ENCODE assay signal across 7 cellular contexts in genomic region chr2:200585340-200585729, GRCh38. TPM values are rescaled to one million over a fixed set of nuclear protein-coding genes. Genes with fewer than 3 reads are reported as not detected.
DNase-seq lines count a peak whose midpoint lies in the region; ATAC-seq and TF ChIP-seq lines count a peak whose summit lies in the region.

No MANE protein-coding gene starts in this region.

- H3K27ac Mint-ChIP-seq in stimulated activated naive CD8-positive, alpha-beta T cell treated with anti-CD3 and anti-CD28 coated beads, Interleukin-15, amount 100 ng/mL, for 72 hours: no peak overlapping the region

- TF ChIP-seq POLR2A in lower leg skin (IDR thresholded peaks at IDR 0.05): no peak

- no peaks in the 10 kb centered on the region for H3K9me3 ChIP-seq in HUES6 (ENCODE audit: control insufficient read depth, insufficient read depth, low read depth, low read length)

- H3K9ac ChIP-seq in HUES6 (ENCODE audit: low read length): no peak overlapping the region

- peaks cover 13% of the 10 kb centered on the region for H3K4me1 Mint-ChIP-seq in stimulated activated naive CD8-positive, alpha-beta T cell treated with anti-CD3 and anti-CD28 coated beads, Interleukin-15, amount 100 ng/mL, for 72 hours

- H3K4me3 Mint-ChIP-seq in stimulated activated naive CD8-positive, alpha-beta T cell treated with anti-CD3 and anti-CD28 coated beads, Interleukin-15, amount 100 ng/mL, for 72 hours: peak overlapping the region; percentile 78 to 79

- intact Hi-C loops in lower leg skin (cut with DNase I; ENCODE audit: low total_unique reads): no loop called here

- no peak for ATAC-seq in stimulated activated naive CD8-positive, alpha-beta T cell treated with anti-CD3 and anti-CD28 coated beads, Interleukin-15, amount 100 ng/mL, for 72 hours
- ATAC-seq in GM21390 (IDR thresholded peaks at IDR 0.05; ENCODE audit: unreplicated experiment) (no peak), GM19328 (IDR thresholded peaks at IDR 0.05; ENCODE audit: unreplicated experiment) (no peak), HG03469 (IDR thresholded peaks at IDR 0.05; ENCODE audit: unreplicated experiment) (no peak)

- H3K36me3 ChIP-seq in HUES6 (ENCODE audit: control insufficient read depth, insufficient read depth, low read length): no peaks in the 10 kb centered on the region

- in situ Hi-C loops in astrocyte of the spinal cord (cut with HindIII; ENCODE audit: low sequenced_read_pairs): no loop called here

- H3K4me3 ChIP-seq in HUES6 (ENCODE audit: low read depth, low read length) (peak overlapping the region; percentile 62), astrocyte of the spinal cord (ENCODE audit: low read depth, low read length) (peak overlapping the region; percentile 56), lower leg skin (ENCODE audit: low read depth, poor library complexity, severe bottlenecking) (peak overlapping the region; percentile 49)

- no peaks in the 10 kb centered on the region for H3K4me1 ChIP-seq in HUES6 (ENCODE audit: control insufficient read depth, insufficient read depth, low read length)

- WGBS in lower leg skin, 2 donors: 11 to 18% methylated on average over 2 of the region's 2 CpGs

- DNase-seq in astrocyte of the spinal cord (ENCODE audit: low read depth, low spot score): no peak
- DNase-seq in lower leg skin (ENCODE audit: low spot score in 2 of 2): no peak
- no peak for DNase-seq in stimulated activated naive CD8-positive, alpha-beta T cell treated with anti-CD3 and anti-CD28 coated beads, Interleukin-15, amount 100 ng/mL, for 72 hours

- TF ChIP-seq CTCF in astrocyte of the spinal cord (IDR thresholded peaks at IDR 0.05; ENCODE audit: low read depth, low read length) (no peak), lower leg skin (IDR thresholded peaks at IDR 0.05) (no peak)

- H3K9me3 Mint-ChIP-seq in stimulated activated naive CD8-positive, alpha-beta T cell treated with anti-CD3 and anti-CD28 coated beads, Interleukin-15, amount 100 ng/mL, for 72 hours: no peaks in the 10 kb centered on the region

- H3K27me3 Mint-ChIP-seq in stimulated activated naive CD8-positive, alpha-beta T cell treated with anti-CD3 and anti-CD28 coated beads, Interleukin-15, amount 100 ng/mL, for 72 hours: peaks cover 16% of the 10 kb centered on the region

- no peak overlapping the region for H3K27ac ChIP-seq in HUES6 (ENCODE audit: low read depth, low read length)

- peaks cover 12% of the 10 kb centered on the region for H3K27me3 ChIP-seq in HUES6 (ENCODE audit: control insufficient read depth, insufficient read depth, low read length)

RNA-seq across cellular contexts. Expression of gene AOX1, which starts 0.5 kb away (rescaled TPM):
- 10 to 100 TPM; 18.3 to 67.5 (median 18.8) TPM for total RNA-seq in lower leg skin

RNA-seq across cellular contexts. Expression of gene SGO2, which starts 59.3 kb away (rescaled TPM):
- 1 to 10 TPM in 3 of 4 donors, under 1 TPM in 1; 0.57 to 3.5 (median 1.5) TPM for total RNA-seq in lower leg skin
